Comparison of ENCODE assay signal across 24 cellular contexts in the genomic region with DNA sequence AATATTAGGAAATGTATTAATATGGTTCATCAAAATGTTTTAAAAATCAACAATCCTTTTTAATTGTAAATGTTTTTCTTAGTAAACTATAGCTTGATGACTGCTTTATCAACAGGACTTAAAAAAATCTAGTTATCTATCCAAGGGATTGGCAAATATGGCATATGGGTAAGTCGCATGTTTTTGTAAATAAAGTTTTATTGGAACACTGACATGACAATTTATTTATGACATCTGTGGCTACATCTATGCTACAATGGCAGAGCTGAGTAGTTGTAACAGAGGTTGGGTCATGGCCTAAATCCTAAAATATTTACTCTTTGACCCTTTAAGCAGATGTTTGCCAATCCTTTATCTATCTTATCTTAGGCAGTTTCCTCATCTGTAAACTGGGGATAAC.
"Had no signal": no experiment of that assay in that cellular context is flagged by ENCODE, and none has a peak within 500 bp of the region (broad histone marks: within the 10 kb centered on the region; RNA-seq: fewer than 3 reads in every experiment).

No MANE protein-coding gene starts in this region.

- H3K9me3 ChIP-seq: left ventricle myocardium inferior, ovary, right atrium auricular region, spleen, tibial nerve, vagina had no signal

- H3K4me1 ChIP-seq: left ventricle myocardium inferior, right atrium auricular region, spleen, tibial nerve, vagina had no signal

- FAIRE-seq: islet of Langerhans, kidney had no signal

- H3K27ac ChIP-seq: left ventricle myocardium inferior, ovary, right atrium auricular region, skin epidermis, spleen, tibial nerve, vagina had no signal

- H3K27me3 ChIP-seq: ovary, right atrium auricular region, spleen, tibial nerve, vagina had no signal

- DNase-seq: hypothalamus; immature natural killer cell; kidney; left ventricle myocardium inferior; mesendoderm; naive B cell; natural killer cell; nephron progenitor cell; ovary; spleen; stimulated activated CD4-positive, alpha-beta T cell treated with anti-CD3 and anti-CD28 coated beads, Interleukin-2, amount 100 ng/mL, for 48 hours; stimulated activated CD4-positive, alpha-beta T cell treated with anti-CD3 and anti-CD28 coated beads, Interleukin-4, amount 100 ng/mL, for 4 hours; stimulated activated CD8-positive, alpha-beta memory T cell treated with anti-CD3 and anti-CD28 coated beads, Interleukin-4, amount 100 ng/mL, for 48 hours; stimulated activated naive CD4-positive, alpha-beta T cell treated with Interleukin-2 at 50 U/mL for 16 hours; stimulated activated naive CD8-positive, alpha-beta T cell treated with anti-CD3 and anti-CD28 coated beads, Interleukin-15, amount 100 ng/mL, for 72 hours; substantia nigra had no signal

- H3K4me3 ChIP-seq: left ventricle myocardium inferior, lung, ovary, right atrium auricular region, skin epidermis, spleen, tibial nerve, vagina had no signal

- ATAC-seq: natural killer cell; sciatic nerve; stimulated activated memory B cell treated with anti-CD40 and anti-IgM and Interleukin-4, amounts not matched to agents 10 μg/mL and 1 μg/mL and 100 μg/mL, for 72 hours; stimulated activated naive CD8-positive, alpha-beta T cell treated with anti-CD3 and anti-CD28 coated beads, Interleukin-15, amount 100 ng/mL, for 72 hours had no signal

- H3K36me3 ChIP-seq: left ventricle myocardium inferior, ovary, right atrium auricular region, spleen, tibial nerve, vagina had no signal
